In the genomic region with DNA sequence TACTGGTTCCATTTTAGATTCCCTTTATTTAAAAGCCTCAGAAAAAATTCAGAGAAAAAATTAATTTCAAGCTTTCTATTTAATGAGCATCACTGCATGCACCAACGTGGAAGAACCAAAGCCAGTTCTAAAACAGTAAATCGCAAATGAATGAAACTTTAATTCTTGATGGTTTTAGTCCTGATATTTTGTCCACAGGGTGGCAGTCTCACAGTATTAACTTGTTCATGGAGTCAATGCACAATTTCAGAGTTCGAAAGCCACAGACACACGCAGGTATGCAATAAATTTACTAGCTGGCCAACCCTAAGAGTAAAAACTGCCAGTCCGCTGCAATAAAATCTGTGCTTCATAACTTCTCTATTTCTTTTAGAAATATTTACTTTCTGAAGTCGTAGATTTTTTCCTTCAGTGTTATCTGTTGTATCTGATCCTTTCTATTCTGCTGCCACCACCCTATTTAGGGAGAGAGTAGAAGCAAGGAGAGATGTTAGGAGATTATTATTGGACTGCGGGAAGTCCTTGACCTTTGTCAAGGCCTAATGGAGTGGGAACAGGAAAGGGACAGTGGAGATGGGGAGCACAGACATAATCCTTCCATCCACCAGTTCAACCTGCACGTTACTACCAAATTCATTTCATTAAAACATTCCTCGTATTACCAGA, we compare ENCODE assay signal across 8 cellular contexts. TPM values are rescaled to one million over a fixed set of nuclear protein-coding genes. Genes with fewer than 3 reads are reported as not detected.
A peak's percentile ranks its signal among the peaks of the same experiment; 100 is the strongest.
DNase-seq lines count a peak whose midpoint lies in the region; ATAC-seq and TF ChIP-seq lines count a peak whose summit lies in the region.

No MANE protein-coding gene starts in this region.

- H3K4me3 ChIP-seq in aorta (ENCODE audit: low read length in 2 of 2), result no peak overlapping the region
- no peak overlapping the region for H3K4me3 ChIP-seq in coronary artery

- no peak for TF ChIP-seq CTCF in coronary artery (IDR thresholded peaks at IDR 0.05)

- H3K36me3 Mint-ChIP-seq in activated CD8-positive, alpha-beta memory T cell treated with anti-CD3 and anti-CD28 coated beads, Interleukin-2, amount 10 ng/mL, durations not matched to agents 7 days and 5 days, result peaks cover 9% of the 10 kb centered on the region
- peaks cover 4% of the 10 kb centered on the region for H3K36me3 Mint-ChIP-seq in T-cell
- H3K36me3 Mint-ChIP-seq in effector memory CD8-positive, alpha-beta T cell (ENCODE audit: insufficient read depth), result peaks cover 7% of the 10 kb centered on the region

- H3K27ac ChIP-seq in aorta (ENCODE audit: low read depth in 1 of 2, low read length in 2 of 2) (no peak overlapping the region), coronary artery (peak overlapping the region in 1 of 2 donors; percentile 57)

- DNase-seq in activated CD8-positive, alpha-beta memory T cell treated with anti-CD3 and anti-CD28 coated beads, Interleukin-2, amount 10 ng/mL, durations not matched to agents 7 days and 5 days, result peak; percentile 54
- DNase-seq in activated CD8-positive, alpha-beta memory T cell treated with anti-CD3 and anti-CD28 coated beads for 24 hours, result no peak
- peak; percentile 11 for DNase-seq in HuH-7.5 (ENCODE audit: low spot score)
- peak in 26 of 34 experiments; percentile 7 to 64 (median 30) for DNase-seq in T-cell
- DNase-seq in effector memory CD8-positive, alpha-beta T cell, result peak; percentile 40 to 50 (median 47)
- peak; percentile 30 for DNase-seq in mucosa of gallbladder (ENCODE audit: low spot score)
- no peak for DNase-seq in aorta
- DNase-seq in coronary artery (ENCODE audit: low spot score), result no peak

- peak; percentile 73 for ATAC-seq in activated CD8-positive, alpha-beta memory T cell treated with anti-CD3 and anti-CD28 coated beads, Interleukin-2, amount 10 ng/mL, durations not matched to agents 7 days and 5 days
- ATAC-seq in T-cell (replicated peaks in 1 of 4) (peak; percentile 70 to 79 (median 75)), aorta (ENCODE audit: low FRiP score) (peak; percentile 55)
- ATAC-seq in effector memory CD8-positive, alpha-beta T cell (replicated peaks), result peak; percentile 83

- WGBS in aorta, 2 donors, result 29 to 32% methylated on average over 9 of the region's 9 CpGs

- no peak overlapping the region for H3K27ac Mint-ChIP-seq in activated CD8-positive, alpha-beta memory T cell treated with anti-CD3 and anti-CD28 coated beads, Interleukin-2, amount 10 ng/mL, durations not matched to agents 7 days and 5 days
- H3K27ac Mint-ChIP-seq in T-cell, result peak overlapping the region in 1 of 2 donors; percentile 77
- H3K27ac Mint-ChIP-seq in effector memory CD8-positive, alpha-beta T cell, result no peak overlapping the region

- peaks cover 58% of the 10 kb centered on the region for H3K4me1 Mint-ChIP-seq in activated CD8-positive, alpha-beta memory T cell treated with anti-CD3 and anti-CD28 coated beads, Interleukin-2, amount 10 ng/mL, durations not matched to agents 7 days and 5 days
- peaks cover 52 to 59% (median 54%) of the 10 kb centered on the region in 3 donors for H3K4me1 Mint-ChIP-seq in T-cell
- peaks cover 25 to 41% of the 10 kb centered on the region in 2 donors for H3K4me1 Mint-ChIP-seq in effector memory CD8-positive, alpha-beta T cell (ENCODE audit: low read depth in 2 of 2)

- H3K36me3 ChIP-seq in aorta (ENCODE audit: control insufficient read depth in 1 of 2, insufficient read depth in 2 of 2, low read length in 1 of 2), result no peaks in the 10 kb centered on the region

- no peaks in the 10 kb centered on the region for H3K27me3 ChIP-seq in aorta (ENCODE audit: control insufficient read depth in 1 of 2, insufficient read depth in 2 of 2, low read length in 1 of 2)

- H3K9me3 Mint-ChIP-seq in activated CD8-positive, alpha-beta memory T cell treated with anti-CD3 and anti-CD28 coated beads, Interleukin-2, amount 10 ng/mL, durations not matched to agents 7 days and 5 days (ENCODE audit: low read depth), result no peaks in the 10 kb centered on the region
- no peaks in the 10 kb centered on the region for H3K9me3 Mint-ChIP-seq in T-cell
- H3K9me3 Mint-ChIP-seq in effector memory CD8-positive, alpha-beta T cell, result no peaks in the 10 kb centered on the region

- POLR2A ChIA-PET in T-cell (lab: Charles Lee), result interaction anchor here (1.0 to 2.0 kb wide), 2 partner anchors 35 to 36 kb away, joined by 3 to 7 read pairs; a partner anchor contains a TSS

- CTCF ChIA-PET in activated CD8-positive, alpha-beta memory T cell treated with anti-CD3 and anti-CD28 coated beads, Interleukin-2, amount 10 ng/mL, durations not matched to agents 7 days and 5 days (lab: Charles Lee), result interaction anchor here (0.6 to 4.0 kb wide), 30 partner anchors 10 to 277 kb away, joined by 3 to 29 read pairs (median 4); a partner anchor contains a TSS
- CTCF ChIA-PET in T-cell (lab: Charles Lee), result interaction anchor here (0.5 to 3.9 kb wide), 28 partner anchors 10 to 598 kb away, joined by 3 to 34 read pairs (median 5); a partner anchor contains a TSS

- peaks cover 4 to 6% of the 10 kb centered on the region in 2 donors for H3K4me1 ChIP-seq in aorta (ENCODE audit: control insufficient read depth in 1 of 2, insufficient read depth in 2 of 2, low read length in 2 of 2)

- intact Hi-C loops in aorta (cut with DNase I), result loop anchor here (10.0 kb wide), 2 partner anchors 70 to 130 kb away; no protein-coding TSS in a partner anchor

- H3K4me3 Mint-ChIP-seq in activated CD8-positive, alpha-beta memory T cell treated with anti-CD3 and anti-CD28 coated beads, Interleukin-2, amount 10 ng/mL, durations not matched to agents 7 days and 5 days, result peak overlapping the region; percentile 14
- H3K4me3 Mint-ChIP-seq in T-cell, result peak overlapping the region in 1 of 3 donors; percentile 8
- H3K4me3 Mint-ChIP-seq in effector memory CD8-positive, alpha-beta T cell, result no peak overlapping the region

- no peaks in the 10 kb centered on the region for H3K27me3 Mint-ChIP-seq in activated CD8-positive, alpha-beta memory T cell treated with anti-CD3 and anti-CD28 coated beads, Interleukin-2, amount 10 ng/mL, durations not matched to agents 7 days and 5 days
- no peaks in the 10 kb centered on the region for H3K27me3 Mint-ChIP-seq in T-cell
- H3K27me3 Mint-ChIP-seq in effector memory CD8-positive, alpha-beta T cell, result no peaks in the 10 kb centered on the region

- no peaks in the 10 kb centered on the region for H3K9me3 ChIP-seq in aorta (ENCODE audit: control insufficient read depth, low read length)

RNA-seq across cellular contexts. Expression of a gene that starts 7.0 kb away (rescaled TPM):
- total RNA-seq in activated CD8-positive, alpha-beta memory T cell treated with anti-CD3 and anti-CD28 coated beads, Interleukin-2, amount 10 ng/mL, durations not matched to agents 7 days and 5 days, result 10 to 100 TPM in 1 of 2 experiments, 1 to 10 TPM in 1; 8.4 to 13.2 TPM
- 1 to 10 TPM; 4.3 to 7.6 (median 4.8) TPM for total RNA-seq in T-cell
- total RNA-seq in mucosa of gallbladder, result 9.5 TPM
- total RNA-seq in aorta, result 10 to 100 TPM; 11.2 to 14.3 TPM
- polyA plus RNA-seq in aorta, result 10 to 100 TPM in 1 of 2 donors, 1 to 10 TPM in 1; 9.9 to 17.9 TPM

RNA-seq across cellular contexts. Expression of a gene that starts 35.2 kb away (rescaled TPM):
- total RNA-seq in activated CD8-positive, alpha-beta memory T cell treated with anti-CD3 and anti-CD28 coated beads, Interleukin-2, amount 10 ng/mL, durations not matched to agents 7 days and 5 days, result 100 to 1,000 TPM; 120 to 143 TPM
- total RNA-seq in T-cell, result 100 to 1,000 TPM; 133 to 221 (median 146) TPM
- 121 TPM for total RNA-seq in mucosa of gallbladder
- 10 to 100 TPM; 71.6 to 77.0 TPM for total RNA-seq in aorta
- polyA plus RNA-seq in aorta, result 10 to 100 TPM; 23.0 to 23.7 TPM

Comparison
In these comparisons a context has a peak if more than half of its experiments do, and no peak if none do; other contexts are left out.
1. DNase-seq: peak in activated CD8-positive, alpha-beta memory T cell treated with anti-CD3 and anti-CD28 coated beads, Interleukin-2, amount 10 ng/mL, durations not matched to agents 7 days and 5 days (single experiment), HuH-7.5 (single experiment), T-cell (26 of 34), effector memory CD8-positive, alpha-beta T cell (3 of 3) and mucosa of gallbladder (single experiment); none in activated CD8-positive, alpha-beta memory T cell treated with anti-CD3 and anti-CD28 coated beads for 24 hours (single experiment), aorta (0 of 2) and coronary artery (single experiment).
2. Peak in every context shown above with its lines, with median percentiles within 50 percentile points of each other: ATAC-seq.